8 cellular contexts compared by ENCODE assay signal in genomic region chr6:83057705-83058321, GRCh38. TPM values are rescaled to one million over a fixed set of nuclear protein-coding genes. Genes with fewer than 3 reads are reported as not detected.
DNase-seq lines count a peak whose midpoint lies in the region; ATAC-seq and TF ChIP-seq lines count a peak whose summit lies in the region.

No MANE protein-coding gene starts in this region.

- H3K4me3 ChIP-seq in AG09309 (ENCODE audit: control insufficient read depth, low read depth, low read length) (no peak overlapping the region), MG63 (no peak overlapping the region)

- H3K9me3 ChIP-seq in MG63, result no peaks in the 10 kb centered on the region

- H3K36me3 ChIP-seq in MG63, result peaks cover 5% of the 10 kb centered on the region; the same call in 1 of the 2 replicates

- DNase-seq in AG09309 (ENCODE audit: low read depth) (no peak), GM10266 (ENCODE audit: extremely low spot score) (peak; percentile 43), HCEC 1CT (peak; percentile 36), LHCN-M2 (ENCODE audit: low read depth) (peak; percentile 37), SW480 (ENCODE audit: low spot score) (peak; percentile 30), fibroblast of peridontal ligament (ENCODE audit: extremely low read depth) (peak; percentile 67), omental fat pad (ENCODE audit: low spot score) (no peak), MG63 (no peak)

- ATAC-seq in omental fat pad (ENCODE audit: low FRiP score), result peak; percentile 89

- H3K27me3 ChIP-seq in MG63, result no peaks in the 10 kb centered on the region

- peak; percentile 89 for TF ChIP-seq CTCF in AG09309 (IDR thresholded peaks at IDR 0.05; ENCODE audit: control insufficient read depth, insufficient read depth, low read depth, low read length, missing control alignments)
- TF ChIP-seq CTCF in GM10266 (IDR thresholded peaks at IDR 0.05; ENCODE audit: control insufficient read depth, insufficient read depth, low read depth, missing control alignments), result peak; percentile 72
- TF ChIP-seq CTCF in omental fat pad (IDR thresholded peaks at IDR 0.05), result no peak

RNA-seq across cellular contexts. Expression of gene UBE3D, which starts 7.8 kb away (rescaled TPM):
- total RNA-seq in LHCN-M2 (2014; rRNA removed), result 4.1 and 4.4 TPM in 2 replicates
- 2.0 TPM for polyA plus RNA-seq in LHCN-M2 (2012)
- total RNA-seq in omental fat pad, result 10 to 100 TPM in 1 of 4 donors, 1 to 10 TPM in 3; 6.1 to 17.5 (median 7.5) TPM
- total RNA-seq in MG63 (2014; rRNA removed; shearing (Covaris generic); ENCODE audit: low replicate concordance), result 5.0 and 5.9 TPM in 2 replicates

RNA-seq across cellular contexts. Expression of gene DOP1A, which starts 9.7 kb away (rescaled TPM):
- total RNA-seq in LHCN-M2 (2014; rRNA removed), result 14.4 and 16.6 TPM in 2 replicates
- polyA plus RNA-seq in LHCN-M2 (2012), result 2.7 TPM
- 10 to 100 TPM; 20.2 to 33.4 (median 22.4) TPM for total RNA-seq in omental fat pad
- total RNA-seq in MG63 (2014; rRNA removed; shearing (Covaris generic); ENCODE audit: low replicate concordance), result 5.2 and 32.3 TPM in 2 replicates

Comparison
In these comparisons a context has a peak if more than half of its experiments do, and no peak if none do; other contexts are left out.
1. DNase-seq: peak in GM10266 (single experiment), HCEC 1CT (single experiment), LHCN-M2 (single experiment), SW480 (single experiment) and fibroblast of peridontal ligament (single experiment); none in AG09309 (single experiment), omental fat pad (single experiment) and MG63 (single experiment).
2. CTCF ChIP-seq: peak in AG09309 (single experiment) and GM10266 (single experiment); none in omental fat pad (0 of 3).